8 cellular contexts compared by ENCODE assay signal in genomic region chr12:13864081-13864673, GRCh38.
DNase-seq lines count a peak whose midpoint lies in the region; ATAC-seq and TF ChIP-seq lines count a peak whose summit lies in the region.

No MANE protein-coding gene starts in this region.

- H3K4me1 ChIP-seq in DND-41 (ENCODE audit: insufficient read depth, low read length) (no peaks in the 10 kb centered on the region), OCI-LY3 (ENCODE audit: low read length) (0 out of 2 replicates have a peak, but pooled peaks cover 4% of the 10 kb centered on the region), parathyroid adenoma (no peaks in the 10 kb centered on the region), aorta (ENCODE audit: control insufficient read depth in 1 of 2, insufficient read depth in 2 of 2, low read length in 2 of 2) (no peaks in the 10 kb centered on the region)

- DNase-seq in DND-41 = peak; percentile 63
- peak; percentile 19 for DNase-seq in HuH-7.5 (ENCODE audit: low spot score)
- peak; percentile 55 to 61 for DNase-seq in activated T-cell treated with anti-CD3 and anti-CD28 coated beads, Interleukin-2, amount 50 U/mL, for 72 hours
- DNase-seq in glomerular visceral epithelial cell (ENCODE audit: extremely low spot score) = peak; percentile 64
- DNase-seq in aorta = peak; percentile 77 to 90

- 8 to 11% methylated on average over 9 of the region's 9 CpGs for WGBS in aorta, 2 donors

- H4K20me1 ChIP-seq in DND-41 (ENCODE audit: insufficient read depth, low read length) (no peaks in the 10 kb centered on the region), OCI-LY3 (ENCODE audit: insufficient read depth, low read length) (no peaks in the 10 kb centered on the region)

- H3K27me3 Mint-ChIP-seq in activated T-cell treated with anti-CD3 and anti-CD28 coated beads, Interleukin-2, amount 50 U/mL, for 72 hours (ENCODE audit: low read depth) = peaks cover 18% of the 10 kb centered on the region

- H3K4me2 ChIP-seq in DND-41 (ENCODE audit: insufficient read depth, low read length) (no peak overlapping the region), OCI-LY3 (ENCODE audit: low read length) (peak overlapping the region; percentile 64), parathyroid adenoma (ENCODE audit: low read length) (no peak overlapping the region)

- no peaks in the 10 kb centered on the region for H3K9me3 Mint-ChIP-seq in activated T-cell treated with anti-CD3 and anti-CD28 coated beads, Interleukin-2, amount 50 U/mL, for 72 hours

- H2AFZ ChIP-seq in DND-41 (ENCODE audit: low read depth, low read length) = no peak overlapping the region
- peak overlapping the region; percentile 52; the same call in 1 of the 2 replicates for H2AFZ ChIP-seq in OCI-LY3 (ENCODE audit: low read depth, low read length)
- H2AFZ ChIP-seq in parathyroid adenoma = peak overlapping the region; percentile 45

- no peaks in the 10 kb centered on the region for H3K36me3 Mint-ChIP-seq in activated T-cell treated with anti-CD3 and anti-CD28 coated beads, Interleukin-2, amount 50 U/mL, for 72 hours (ENCODE audit: insufficient read depth in 2 of 2)

- H3K27ac ChIP-seq in DND-41 (ENCODE audit: low read length) (no peak overlapping the region), OCI-LY3 (ENCODE audit: low read length) (no peak overlapping the region), parathyroid adenoma (no peak overlapping the region), aorta (ENCODE audit: low read depth in 1 of 2, low read length in 2 of 2) (no peak overlapping the region)

- peak; percentile 90 for ATAC-seq in DND-41 (ENCODE audit: insufficient read depth, low read depth)
- peak; percentile 96 for ATAC-seq in GM21576 (IDR thresholded peaks at IDR 0.05; ENCODE audit: unreplicated experiment)
- ATAC-seq in activated T-cell treated with anti-CD3 and anti-CD28 coated beads, Interleukin-2, amount 50 U/mL, for 72 hours (replicated peaks in 1 of 2) = peak; percentile 39 to 51
- ATAC-seq in aorta (ENCODE audit: low FRiP score) = peak; percentile 79

- peak; percentile 97 for TF ChIP-seq CTCF in DND-41 (IDR thresholded peaks at IDR 0.05; ENCODE audit: borderline replicate concordance, extremely low read depth, low read length, poor library complexity, severe bottlenecking)
- TF ChIP-seq CTCF in OCI-LY3 (IDR thresholded peaks at IDR 0.05; ENCODE audit: low read depth, low read length) = peak; percentile 92
- TF ChIP-seq CTCF in parathyroid adenoma (IDR thresholded peaks at IDR 0.05) = peak; percentile 81

- no peak overlapping the region for H3K9ac ChIP-seq in DND-41 (ENCODE audit: low read depth, low read length)
- no peak overlapping the region for H3K9ac ChIP-seq in OCI-LY3 (ENCODE audit: low read length)
- H3K9ac ChIP-seq in parathyroid adenoma = no peak overlapping the region

- H3K4me3 ChIP-seq in DND-41 (ENCODE audit: low read depth in 1 of 2, low read length in 2 of 2) = no peak overlapping the region
- peak overlapping the region; percentile 33 for H3K4me3 ChIP-seq in OCI-LY3 (ENCODE audit: low read length)
- no peak overlapping the region for H3K4me3 ChIP-seq in parathyroid adenoma (ENCODE audit: low read depth, low read length)
- no peak overlapping the region for H3K4me3 ChIP-seq in aorta (ENCODE audit: low read length in 2 of 2)

- intact Hi-C loops in aorta (cut with DNase I) = loop anchor here in 1 of 2 donors (10.0 kb wide), 1 partner anchor 301 kb away; no protein-coding TSS in a partner anchor

- H3K27ac Mint-ChIP-seq in activated T-cell treated with anti-CD3 and anti-CD28 coated beads, Interleukin-2, amount 50 U/mL, for 72 hours = no peak overlapping the region

- H3K36me3 ChIP-seq in DND-41 (ENCODE audit: insufficient read depth, low read length) = no peaks in the 10 kb centered on the region
- no peaks in the 10 kb centered on the region for H3K36me3 ChIP-seq in OCI-LY3 (replicated peaks; ENCODE audit: low read depth, low read length)
- H3K36me3 ChIP-seq in parathyroid adenoma (ENCODE audit: control insufficient read depth, insufficient read depth, low read length) = no peaks in the 10 kb centered on the region
- H3K36me3 ChIP-seq in aorta (ENCODE audit: control insufficient read depth in 1 of 2, insufficient read depth in 2 of 2, low read length in 1 of 2) = no peaks in the 10 kb centered on the region

- no peak overlapping the region for H3K4me3 Mint-ChIP-seq in activated T-cell treated with anti-CD3 and anti-CD28 coated beads, Interleukin-2, amount 50 U/mL, for 72 hours

- H3K79me2 ChIP-seq in DND-41 (ENCODE audit: insufficient read depth, low read length) (no peaks in the 10 kb centered on the region), OCI-LY3 (ENCODE audit: low read length) (no peaks in the 10 kb centered on the region), parathyroid adenoma (no peaks in the 10 kb centered on the region)

- H3K9me3 ChIP-seq in DND-41 (ENCODE audit: insufficient read depth, low read length, severe bottlenecking) (no peaks in the 10 kb centered on the region), OCI-LY3 (ENCODE audit: insufficient read depth, low read length) (no peaks in the 10 kb centered on the region), parathyroid adenoma (ENCODE audit: control insufficient read depth, low read length) (no peaks in the 10 kb centered on the region), aorta (ENCODE audit: control insufficient read depth, low read length) (no peaks in the 10 kb centered on the region)

- H3K27me3 ChIP-seq in DND-41 (ENCODE audit: insufficient read depth, low read length, poor library complexity) = no peaks in the 10 kb centered on the region
- H3K27me3 ChIP-seq in OCI-LY3 (ENCODE audit: low read depth, low read length) = peaks cover 48% of the 10 kb centered on the region
- H3K27me3 ChIP-seq in parathyroid adenoma (ENCODE audit: control insufficient read depth, insufficient read depth, low read length) = no peaks in the 10 kb centered on the region
- H3K27me3 ChIP-seq in aorta (ENCODE audit: control insufficient read depth in 1 of 2, insufficient read depth in 2 of 2, low read length in 1 of 2) = peaks cover 0 to 1% of the 10 kb centered on the region in 2 donors

- H3K4me1 Mint-ChIP-seq in activated T-cell treated with anti-CD3 and anti-CD28 coated beads, Interleukin-2, amount 50 U/mL, for 72 hours (ENCODE audit: low read depth) = no peaks in the 10 kb centered on the region

Comparison
In these comparisons a context has a peak if more than half of its experiments do, and no peak if none do; other contexts are left out.
1. ATAC-seq: peak in every context shown above with its lines; median percentile 96 in GM21576; 90 in DND-41; 79 in aorta; 45 in activated T-cell treated with anti-CD3 and anti-CD28 coated beads, Interleukin-2, amount 50 U/mL, for 72 hours.
2. DNase-seq: peak in every context shown above with its lines; median percentile 84 in aorta; 64 in glomerular visceral epithelial cell; 63 in DND-41; 58 in activated T-cell treated with anti-CD3 and anti-CD28 coated beads, Interleukin-2, amount 50 U/mL, for 72 hours; 19 in HuH-7.5.